In the genomic region with DNA sequence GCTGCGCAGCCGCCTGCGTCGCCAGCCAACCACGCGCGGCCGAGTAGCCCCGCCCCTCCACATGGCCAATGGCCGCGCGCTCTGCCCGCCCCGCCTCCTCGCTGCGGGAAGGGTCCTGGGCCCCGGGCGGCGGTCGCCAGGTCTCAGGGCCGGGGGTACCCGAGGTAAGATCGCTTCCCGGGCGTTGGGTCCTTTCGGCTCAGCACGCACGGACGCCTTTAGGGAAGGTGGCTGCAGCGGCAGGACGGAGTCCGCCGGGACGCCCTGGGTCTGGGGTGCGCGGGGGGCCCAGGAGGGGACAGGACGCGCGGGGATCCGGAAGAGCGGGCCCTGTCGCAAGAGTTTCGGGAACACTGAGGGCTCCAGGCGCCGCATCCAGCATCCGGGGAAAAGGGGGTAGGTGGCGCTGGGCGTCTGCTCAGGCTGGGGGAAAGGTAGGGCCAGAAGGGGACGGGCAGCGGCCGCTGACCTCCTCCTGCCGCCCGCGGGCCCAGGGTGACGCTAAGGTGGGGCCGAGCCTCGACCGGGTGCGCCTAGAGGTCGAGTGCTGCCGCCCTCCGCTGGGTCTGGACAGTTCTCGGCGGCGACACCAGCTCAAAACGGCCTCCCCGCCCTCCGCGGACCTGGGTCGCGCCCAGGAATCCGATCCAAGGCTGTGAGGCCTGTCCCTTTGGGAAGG, we compare ENCODE assay signal across 8 cellular contexts. TPM values are rescaled to one million over a fixed set of nuclear protein-coding genes. Genes with fewer than 3 reads are reported as not detected.
A peak's percentile ranks its signal among the peaks of the same experiment; 100 is the strongest.
DNase-seq lines count a peak whose midpoint lies in the region; ATAC-seq and TF ChIP-seq lines count a peak whose summit lies in the region.

MAVS (plus strand) TSS at position 95 of the 679 bp plus-strand sequence. CDS start 7,791 bp downstream, outside the sequence.

- DNase-seq in DMS114 treated with DMSO at 0.1 percent for 48 hours (lab: John Stamatoyannopoulos, UW; ENCODE audit: unreplicated experiment) (peak; percentile 53), IMR-90 (peak; percentile 70)
- peak; percentile 81 for DNase-seq in activated T-cell treated with anti-CD3 and anti-CD28 coated beads, Interleukin-2, amount 50 U/mL, for 4 hours
- DNase-seq in stimulated activated CD8-positive, alpha-beta memory T cell treated with anti-CD3 and anti-CD28 coated beads, Interleukin-7, amount 100 ng/mL, for 1 hour (ENCODE audit: low read depth in 2 of 2): peak; percentile 67 to 68

- H3K27me3 Mint-ChIP-seq in activated T-cell treated with anti-CD3 and anti-CD28 coated beads, Interleukin-2, amount 50 U/mL, for 4 hours (ENCODE audit: low read depth): no peaks in the 10 kb centered on the region

- ATAC-seq in GM21526 (IDR thresholded peaks at IDR 0.05; ENCODE audit: low FRiP score, unreplicated experiment): peak; percentile 82
- ATAC-seq in IMR-90 (ENCODE audit: low read depth): peak; percentile 96
- peak; percentile 99 for ATAC-seq in activated T-cell treated with anti-CD3 and anti-CD28 coated beads, Interleukin-2, amount 50 U/mL, for 4 hours

- H3K56ac ChIP-seq in IMR-90 (ENCODE audit: extremely low read depth, insufficient read depth, low read length): peak within 1 kb of the TSS; percentile 66; the same call in 1 of the 2 replicates

- TF ChIP-seq POLR2A in IMR-90 (IDR thresholded peaks at IDR 0.05; ENCODE audit: low read depth, low read length): peak; percentile 82

- peak within 1 kb of the TSS; percentile 88 for H3K4me3 Mint-ChIP-seq in activated T-cell treated with anti-CD3 and anti-CD28 coated beads, Interleukin-2, amount 50 U/mL, for 4 hours

- H3K79me1 ChIP-seq in IMR-90 (ENCODE audit: low read depth in 1 of 2, low read length in 2 of 2): peaks cover 32 to 47% of the 10 kb centered on the region in 2 experiments

- H3K27ac ChIP-seq in IMR-90 (ENCODE audit: insufficient read depth, low read length) (peak within 1 kb of the TSS; percentile 83), esophagus (ENCODE audit: low read depth in 2 of 2, low read length in 1 of 2) (peak within 1 kb of the TSS; percentile 88 to 91), muscle layer of colon (ENCODE audit: low read depth, low read length) (peak within 1 kb of the TSS; percentile 92)

- peak within 1 kb of the TSS; percentile 97 to 99 for H4K8ac ChIP-seq in IMR-90 (ENCODE audit: low read depth in 2 of 2, low read length in 2 of 2)

- H3K9me3 Mint-ChIP-seq in activated T-cell treated with anti-CD3 and anti-CD28 coated beads, Interleukin-2, amount 50 U/mL, for 4 hours: no peaks in the 10 kb centered on the region

- peak within 1 kb of the TSS; percentile 52; the same call in 1 of the 2 replicates for H2BK120ac ChIP-seq in IMR-90 (ENCODE audit: low read depth, low read length)

- H3K36me3 Mint-ChIP-seq in activated T-cell treated with anti-CD3 and anti-CD28 coated beads, Interleukin-2, amount 50 U/mL, for 4 hours (ENCODE audit: insufficient read depth): no peaks in the 10 kb centered on the region

- peak within 1 kb of the TSS; percentile 100 for H2AK5ac ChIP-seq in IMR-90 (ENCODE audit: low read depth, low read length)

- peak within 1 kb of the TSS; percentile 67 for H4K5ac ChIP-seq in IMR-90 (ENCODE audit: low read depth, low read length)

- H3K4me1 ChIP-seq in IMR-90 (ENCODE audit: control insufficient read depth, insufficient read depth, low read length) (peaks cover 8% of the 10 kb centered on the region), esophagus (ENCODE audit: control insufficient read depth in 2 of 2, insufficient read depth in 2 of 2, low read length in 1 of 2) (peaks cover 5 to 16% of the 10 kb centered on the region in 2 donors), muscle layer of colon (ENCODE audit: insufficient read depth, low read length) (peaks cover 21% of the 10 kb centered on the region)

- no peak for TF ChIP-seq RAD21 in IMR-90 (IDR thresholded peaks at IDR 0.05; ENCODE audit: low read length)

- H3K9me3 ChIP-seq in IMR-90 (ENCODE audit: control insufficient read depth, insufficient read depth, low read length): no peaks in the 10 kb centered on the region
- H3K9me3 ChIP-seq in esophagus (ENCODE audit: control insufficient read depth in 2 of 2, insufficient read depth in 1 of 2, low read depth in 1 of 2, low read length in 1 of 2): no peaks in the 10 kb centered on the region
- no peaks in the 10 kb centered on the region for H3K9me3 ChIP-seq in muscle layer of colon (ENCODE audit: low read length)

- H4K20me1 ChIP-seq in IMR-90 (ENCODE audit: insufficient read depth, low read length): peaks cover 13% of the 10 kb centered on the region

- H4K91ac ChIP-seq in IMR-90 (ENCODE audit: insufficient read depth, low read depth, low read length): peak within 1 kb of the TSS; percentile 93

- no peak for TF ChIP-seq CTCF in IMR-90 (conservative IDR thresholded peaks at IDR 0.05; ENCODE audit: low read depth, low read length)

- 0 out of 3 replicates have a peak within 1 kb of the TSS, but pooled peaks have one; percentile 21 for H2BK15ac ChIP-seq in IMR-90 (ENCODE audit: low read depth, low read length)

- H3K18ac ChIP-seq in IMR-90 (ENCODE audit: low read depth, low read length): no peak within 1 kb of the TSS; the same call in 1 of the 2 replicates

- peak within 1 kb of the TSS; percentile 99 for H2AFZ ChIP-seq in IMR-90 (replicated peaks; ENCODE audit: low read length, poor library complexity)

- no peak within 1 kb of the TSS for H2BK20ac ChIP-seq in IMR-90 (ENCODE audit: low read depth, low read length)

- peak within 1 kb of the TSS; percentile 98 for H3K23ac ChIP-seq in IMR-90 (ENCODE audit: low read depth, low read length)

- H3K4me1 Mint-ChIP-seq in activated T-cell treated with anti-CD3 and anti-CD28 coated beads, Interleukin-2, amount 50 U/mL, for 4 hours (ENCODE audit: low read depth): peaks cover 23% of the 10 kb centered on the region

- H3K36me3 ChIP-seq in IMR-90 (ENCODE audit: control insufficient read depth, insufficient read depth, low read length) (peaks cover 4% of the 10 kb centered on the region), esophagus (ENCODE audit: control insufficient read depth in 2 of 2, insufficient read depth in 2 of 2, low read length in 1 of 2) (peaks cover 0 to 4% of the 10 kb centered on the region in 2 donors), muscle layer of colon (ENCODE audit: insufficient read depth, low read length) (no peaks in the 10 kb centered on the region)

- H3K9me1 ChIP-seq in IMR-90 (ENCODE audit: insufficient read depth, low read length): peaks cover 25% of the 10 kb centered on the region

- intact Hi-C loops in IMR-90 (cut with micrococcal nuclease): loop anchor here (2.0 kb wide), 1 partner anchor 60 kb away; the partner anchor contains the start of gene CENPB

- BruUV-seq in IMR-90 (replicated peaks; lab: Mats Ljungman, UMichigan): no TSS peak

- POLR2A ChIA-PET in IMR-90 (lab: Charles Lee; ENCODE audit: unreplicated experiment): no interaction called here

- peak within 1 kb of the TSS; percentile 68 for H2BK5ac ChIP-seq in IMR-90 (ENCODE audit: low read depth, low read length, poor library complexity, severe bottlenecking)

- H3K4me3 ChIP-seq in IMR-90 (ENCODE audit: insufficient read depth, low read depth, low read length): peak within 1 kb of the TSS; percentile 82
- H3K4me3 ChIP-seq in esophagus (ENCODE audit: low read depth in 1 of 2, low read length in 2 of 2): peak within 1 kb of the TSS; percentile 76 to 96
- H3K4me3 ChIP-seq in muscle layer of colon (ENCODE audit: low read depth in 1 of 2, low read length in 2 of 2): peak within 1 kb of the TSS; percentile 82 to 90

- dilution Hi-C loops in IMR-90 (cut with HindIII; ENCODE audit: low sequenced_read_pairs, unreplicated experiment): no loop called here

- peak within 1 kb of the TSS; percentile 98 for H3K4ac ChIP-seq in IMR-90 (ENCODE audit: low read depth, low read length)

- H3K9ac ChIP-seq in IMR-90 (ENCODE audit: low read depth, low read length): peak within 1 kb of the TSS; percentile 89
- H3K9ac ChIP-seq in muscle layer of colon (ENCODE audit: low read length): peak within 1 kb of the TSS; percentile 91

- in situ Hi-C loops in IMR-90 (cut with MboI; ENCODE audit: low sequenced_read_pairs): no loop called here

- H2AK9ac ChIP-seq in IMR-90 (replicated peaks; ENCODE audit: low read depth, low read length, poor library complexity): peak within 1 kb of the TSS; percentile 99

- CTCF ChIA-PET in IMR-90 (lab: Yijun Ruan, JAX): no interaction called here

- WGBS in IMR-90 (ENCODE audit: extremely low coverage in 2 of 2, insufficient read length in 1 of 2), 2 experiments: 1% methylated on average over 35 of the region's 72 CpGs; no CpG with 5 or more reads in 1 of the 2 experiments
- WGBS in esophagus, 2 donors: 0 to 1% methylated on average over 68 to 72 of the region's 72 CpGs

- peak within 1 kb of the TSS; percentile 100 for H3K14ac ChIP-seq in IMR-90 (replicated peaks; ENCODE audit: low read depth, low read length)

- no peaks in the 10 kb centered on the region for H3K27me3 ChIP-seq in IMR-90 (ENCODE audit: control insufficient read depth, insufficient read depth, low read length)
- H3K27me3 ChIP-seq in esophagus (ENCODE audit: control insufficient read depth in 1 of 2, insufficient read depth in 2 of 2, low read length in 2 of 2): no peaks in the 10 kb centered on the region
- H3K27me3 ChIP-seq in muscle layer of colon (ENCODE audit: control insufficient read depth in 1 of 2, insufficient read depth in 2 of 2, low read length in 2 of 2): no peaks in the 10 kb centered on the region

- H3K4me2 ChIP-seq in IMR-90 (ENCODE audit: low read depth, low read length): peak within 1 kb of the TSS; percentile 94

TF ChIP-seq in IMR-90, 13 proteins besides CTCF, POLR2A, EP300 and RAD21 (continues in another document):
- TF ChIP-seq NFE2L2 (IDR thresholded peaks at IDR 0.05; ENCODE audit: low read depth, low read length) (no peak), MAZ (IDR thresholded peaks at IDR 0.05; ENCODE audit: borderline replicate concordance, low read depth, low read length) (peak; percentile 8; the same call in 1 of the 2 replicates), CEBPB (IDR thresholded peaks at IDR 0.05; ENCODE audit: low read depth, low read length) (peak; percentile 32; the same call in 1 of the 2 replicates)

TF ChIP-seq in PFSK-1, 5 proteins besides CTCF, POLR2A, EP300 and RAD21 (continues in another document):
- no peak; the same call in 1 of the 2 replicates for TF ChIP-seq SIN3A (IDR thresholded peaks at IDR 0.05; ENCODE audit: borderline replicate concordance, insufficient read depth, low read length)
- TF ChIP-seq POLR2AphosphoS5 (IDR thresholded peaks at IDR 0.05; ENCODE audit: low read depth, low read length): peak; percentile 82; the same call in 1 of the 2 replicates
- TF ChIP-seq TAF1 (IDR thresholded peaks at IDR 0.05; ENCODE audit: borderline replicate concordance, insufficient read depth, low read length): peak; percentile 93
- TF ChIP-seq FOXP2 (optimal IDR thresholded peaks at IDR 0.05; ENCODE audit: borderline replicate concordance, extremely low read depth, extremely low read length, insufficient read depth): peak; percentile 32

RNA-seq across cellular contexts. Expression of gene MAVS, which starts in this region (rescaled TPM):
- 10.3 and 10.4 TPM in 2 replicates for total RNA-seq in IMR-90 (2012; rRNA removed)
- 15.5 and 15.6 TPM in 2 replicates for polyA plus RNA-seq in IMR-90 (2012; rRNA removed)
- polyA plus RNA-seq in IMR-90 (2012; cell fraction: cytosol; rRNA removed): 6.2 and 8.4 TPM in 2 replicates
- 28.7 and 31.3 TPM in 2 replicates for polyA plus RNA-seq in IMR-90 (2012; cell fraction: nucleus; rRNA removed; ENCODE audit: low replicate concordance)
- 17.7 TPM for polyA plus RNA-seq in PFSK-1 (2012; ENCODE audit: insufficient read length, low read depth)
- 10 to 100 TPM; 25.5 to 26.2 (median 25.6) TPM for total RNA-seq in activated T-cell treated with anti-CD3 and anti-CD28 coated beads, Interleukin-2, amount 50 U/mL, for 4 hours
- polyA plus RNA-seq in esophagus: 10 to 100 TPM in 1 of 2 donors, 1 to 10 TPM in 1; 9.2 to 20.5 TPM

Comparison
In these comparisons a context has a peak if more than half of its experiments do, and no peak if none do; other contexts are left out.
1. Peak in every context shown above with its lines: DNase-seq, ATAC-seq, H3K4me3 ChIP-seq and H3K27ac ChIP-seq.